ENCODE assay signal across 14 cellular contexts in the genomic region with DNA sequence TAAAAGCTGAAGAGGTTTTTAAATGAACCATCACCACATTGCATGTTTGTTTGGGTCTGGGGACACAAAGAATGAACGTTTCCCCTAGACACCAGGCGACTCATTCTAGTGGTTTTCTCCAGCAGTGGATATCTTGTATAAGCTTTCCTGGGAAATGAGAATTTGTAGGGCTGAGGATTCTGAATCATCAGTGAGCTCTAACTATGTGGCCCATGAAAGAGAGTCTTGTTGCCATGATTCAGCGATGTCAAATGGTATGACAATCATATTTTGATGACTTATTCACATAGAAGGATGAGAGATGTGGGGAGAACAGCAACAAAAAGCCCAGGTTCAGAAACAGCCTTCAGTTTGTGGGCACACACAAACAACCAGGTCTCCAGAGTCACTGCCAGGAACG. TPM values are rescaled to one million over a fixed set of nuclear protein-coding genes. Genes with fewer than 3 reads are reported as not detected.
A peak's percentile ranks its signal among the peaks of the same experiment; 100 is the strongest.
DNase-seq lines count a peak whose midpoint lies in the region; TF ChIP-seq lines count a peak whose summit lies in the region.
"Had no signal": no experiment of that assay in that cellular context is flagged by ENCODE, and none has a peak within 500 bp of the region (broad histone marks: within the 10 kb centered on the region; RNA-seq: fewer than 3 reads in every experiment).

No MANE protein-coding gene starts in this region.

- H3K27ac ChIP-seq in mammary epithelial cell (ENCODE audit: insufficient read depth, low read depth, low read length) (peak overlapping the region; percentile 67), mesodermal cell (ENCODE audit: low read depth, low read length, severe bottlenecking) (peak overlapping the region; percentile 84), thyroid gland (no peak overlapping the region)
- H3K27ac ChIP-seq: right atrium auricular region had no signal

- WGBS in mammary epithelial cell (ENCODE audit: low coverage, missing lambda C conversion rate), result 26% methylated on average over 4 of the region's 4 CpGs
- WGBS in mesodermal cell (ENCODE audit: insufficient coverage in 2 of 2), 2 experiments, result 75 to 93% methylated on average over 2 of the region's 4 CpGs
- WGBS in thyroid gland, 2 donors, result 90 to 91% methylated on average over 4 of the region's 4 CpGs

- CTCF ChIA-PET in mammary epithelial cell (lab: Charles Lee; ENCODE audit: low non-redundant PET), result interaction anchor here (0.7 kb wide), 1 partner anchor 22 kb away, joined by 3 read pairs; no protein-coding TSS in a partner anchor

- H3K4me2 ChIP-seq in mammary epithelial cell (ENCODE audit: insufficient read depth, low read depth, low read length), result no peak overlapping the region

- no TSS peak for BruUV-seq in mammary epithelial cell (replicated peaks; lab: Mats Ljungman, UMichigan)

- intact Hi-C loops in mammary epithelial cell (cut with micrococcal nuclease), result no loop called here
- intact Hi-C loops in thyroid gland (cut with DNase I), result no loop called here

- no peaks in the 10 kb centered on the region for H3K79me2 ChIP-seq in mammary epithelial cell (ENCODE audit: insufficient read depth, low read length)

- in situ Hi-C loops in mammary epithelial cell (cut with MboI; ENCODE audit: low sequenced_read_pairs in 2 of 2), result no loop called here

- H3K36me3 ChIP-seq in MG63 (no peaks in the 10 kb centered on the region), mammary epithelial cell (ENCODE audit: insufficient read depth, low read length) (no peaks in the 10 kb centered on the region), mesodermal cell (ENCODE audit: control insufficient read depth, insufficient read depth, low read length) (no peaks in the 10 kb centered on the region), thyroid gland (no peaks in the 10 kb centered on the region)
- H3K36me3 ChIP-seq: right atrium auricular region had no signal

- peaks cover 12% of the 10 kb centered on the region for H3K4me1 ChIP-seq in mammary epithelial cell (ENCODE audit: insufficient read depth, low read length)
- H3K4me1 ChIP-seq in mesodermal cell (ENCODE audit: control insufficient read depth, insufficient read depth, low read length, poor library complexity, severe bottlenecking), result peaks cover 8% of the 10 kb centered on the region
- no peaks in the 10 kb centered on the region for H3K4me1 ChIP-seq in thyroid gland
- H3K4me1 ChIP-seq: right atrium auricular region had no signal

- no peak overlapping the region for H2AFZ ChIP-seq in mammary epithelial cell (ENCODE audit: low read depth, low read length)

- H3K27me3 ChIP-seq in MG63 (no peaks in the 10 kb centered on the region), mammary epithelial cell (ENCODE audit: insufficient read depth, low read length) (no peaks in the 10 kb centered on the region), thyroid gland (no peaks in the 10 kb centered on the region)
- H3K27me3 ChIP-seq: right atrium auricular region had no signal

- no peak overlapping the region for H3K4me3 ChIP-seq in MG63
- no peak overlapping the region for H3K4me3 ChIP-seq in mammary epithelial cell (replicated peaks in 1 of 3; ENCODE audit: insufficient read depth in 1 of 3, low read depth in 2 of 3, low read length in 3 of 3)
- H3K4me3 ChIP-seq in mesodermal cell (ENCODE audit: extremely low read depth, insufficient read depth, low read length, poor library complexity, severe bottlenecking), result no peak overlapping the region
- no peak overlapping the region for H3K4me3 ChIP-seq in thyroid gland (replicated peaks in 1 of 3)
- H3K4me3 ChIP-seq: right atrium auricular region had no signal

- no peak overlapping the region for H3K9ac ChIP-seq in mammary epithelial cell (ENCODE audit: insufficient read depth, low read length)

- DNase-seq in Daoy (ENCODE audit: low read depth) (peak; percentile 92), MG63 (peak; percentile 56), mammary epithelial cell (peak; percentile 94), thyroid gland (no peak), NCI-H510A treated with DMSO at 0.1 percent for 48 hours (lab: John Stamatoyannopoulos, UW) (no peak)
- DNase-seq in stimulated activated CD4-positive, alpha-beta T cell treated with anti-CD3 and anti-CD28 coated beads, Interleukin-4, amount 100 ng/mL, for 24 hours, result no peak
- no peak for DNase-seq in stimulated activated CD4-positive, alpha-beta T cell treated with anti-CD3 and anti-CD28 coated beads, Interleukin-4, amount 100 ng/mL, for 4 hours
- DNase-seq: activated naive CD4-positive, alpha-beta T cell treated with anti-CD3 and anti-CD28 coated beads, Interleukin-2, amount 50 U/mL, for 16 hours; cortex of kidney; NCI-H1436 treated with DMSO at 0.1 percent for 48 hours; NCI-H526 had no signal

- dilution Hi-C loops in mammary epithelial cell (cut with HindIII; ENCODE audit: low sequenced_read_pairs), result no loop called here

- no peak for TF ChIP-seq POLR2A in thyroid gland (IDR thresholded peaks at IDR 0.05)

- H3K9me3 ChIP-seq in MG63 (no peaks in the 10 kb centered on the region), mammary epithelial cell (replicated peaks; ENCODE audit: insufficient read depth, low read length) (no peaks in the 10 kb centered on the region), mesodermal cell (ENCODE audit: control insufficient read depth, low read length) (no peaks in the 10 kb centered on the region), thyroid gland (no peaks in the 10 kb centered on the region)
- H3K9me3 ChIP-seq: right atrium auricular region had no signal

- no peak for TF ChIP-seq CTCF in mammary epithelial cell (conservative IDR thresholded peaks at IDR 0.05 in 1 of 2, IDR thresholded peaks at IDR 0.05 in 1 of 2; ENCODE audit: extremely low read depth in 1 of 2, insufficient read depth in 1 of 2, low read depth in 1 of 2, low read length in 2 of 2)
- TF ChIP-seq CTCF in thyroid gland (IDR thresholded peaks at IDR 0.05), result no peak

- no peaks in the 10 kb centered on the region for H4K20me1 ChIP-seq in mammary epithelial cell (ENCODE audit: insufficient read depth, low read length)

RNA-seq across cellular contexts. Expression of a gene that starts 13.1 kb away (rescaled TPM):
- 0.92 and 1.8 TPM in 2 replicates for total RNA-seq in Daoy (2014; rRNA removed; shearing (Covaris generic))
- total RNA-seq in MG63 (2014; rRNA removed; shearing (Covaris generic); ENCODE audit: low replicate concordance), result 0.10 and 0.20 TPM in 2 replicates
- under 1 TPM; 0.19 to 0.33 TPM for total RNA-seq in mammary epithelial cell
- polyA plus RNA-seq in mammary epithelial cell, result 0.10 TPM
- polyA minus RNA-seq in mammary epithelial cell, result not detected
- polyA plus RNA-seq in mesodermal cell (2013, experiment 1 of 2), result 0.63 TPM
- 0.56 TPM for polyA plus RNA-seq in mesodermal cell (2013, experiment 2 of 2)
- 1 to 10 TPM in 1 of 4 donors, under 1 TPM in 2, not detected in 1; 0.33 to 1.5 (median 0.54) TPM for total RNA-seq in thyroid gland
- total RNA-seq: right atrium auricular region, Right ventricle myocardium inferior had no signal

Comparison
In these comparisons a context has a peak if more than half of its experiments do, and no peak if none do; other contexts are left out.
1. DNase-seq: peak in Daoy (single experiment), MG63 (single experiment) and mammary epithelial cell (single experiment); none in stimulated activated CD4-positive, alpha-beta T cell treated with anti-CD3 and anti-CD28 coated beads, Interleukin-4, amount 100 ng/mL, for 24 hours (single experiment), thyroid gland (0 of 2), NCI-H510A treated with DMSO at 0.1 percent for 48 hours (single experiment) and stimulated activated CD4-positive, alpha-beta T cell treated with anti-CD3 and anti-CD28 coated beads, Interleukin-4, amount 100 ng/mL, for 4 hours (0 of 2).
2. H3K27ac ChIP-seq: peak in mammary epithelial cell (single experiment) and mesodermal cell (single experiment); none in thyroid gland (0 of 3).